ENCODE assay signal across 1 cellular context in genomic region chr13:49739498-49740187, GRCh38.
TF ChIP-seq lines count a peak whose summit lies in the region.

No MANE protein-coding gene starts in this region.

TF ChIP-seq in HepG2, 621 proteins besides CTCF, POLR2A, EP300 and RAD21 (continues in another document):
- TF ChIP-seq ZNF7 (CRISPR knock-in tag; IDR thresholded peaks at IDR 0.05) (no peak), HINFP (CRISPR knock-in tag; IDR thresholded peaks at IDR 0.05; ENCODE audit: low read depth) (no peak), NCOA1 (CRISPR knock-in tag; IDR thresholded peaks at IDR 0.05) (no peak), SALL1 (CRISPR knock-in tag; IDR thresholded peaks at IDR 0.05) (peak; percentile 12), NR2F2 (IDR thresholded peaks at IDR 0.05; ENCODE audit: borderline replicate concordance, low read depth) (peak; percentile 87), ZNF12 (CRISPR knock-in tag; IDR thresholded peaks at IDR 0.05) (no peak), ZNF678 (CRISPR knock-in tag; IDR thresholded peaks at IDR 0.05) (no peak), ZSCAN31 (CRISPR knock-in tag; IDR thresholded peaks at IDR 0.05; ENCODE audit: low read depth) (peak; percentile 36; the same call in 1 of the 2 replicates), PHF21A (CRISPR knock-in tag; IDR thresholded peaks at IDR 0.05) (0 out of 2 replicates have a peak, but pooled peaks have one; percentile 24), FOXA3 (CRISPR knock-in tag; IDR thresholded peaks at IDR 0.05) (peak; percentile 91), ZNF18 (CRISPR knock-in tag; IDR thresholded peaks at IDR 0.05; ENCODE audit: insufficient replicate concordance) (peak; percentile 46), ZFP62 (CRISPR knock-in tag; IDR thresholded peaks at IDR 0.05) (no peak), ZFY (CRISPR knock-in tag; IDR thresholded peaks at IDR 0.05) (no peak), ZNF609 (CRISPR knock-in tag; IDR thresholded peaks at IDR 0.05; ENCODE audit: borderline replicate concordance) (peak; percentile 99), ETS1 (CRISPR knock-in tag; IDR thresholded peaks at IDR 0.05) (no peak), BORCS8-MEF2B (CRISPR knock-in tag; IDR thresholded peaks at IDR 0.05) (no peak), ZNF782 (CRISPR knock-in tag; IDR thresholded peaks at IDR 0.05; ENCODE audit: borderline replicate concordance) (no peak), MEIS2 (CRISPR knock-in tag; IDR thresholded peaks at IDR 0.05) (peak; percentile 92), GATAD1 (CRISPR knock-in tag; IDR thresholded peaks at IDR 0.05) (no peak), MEIS1 (CRISPR knock-in tag; IDR thresholded peaks at IDR 0.05; ENCODE audit: borderline replicate concordance) (peak; percentile 97), PHF20 (CRISPR knock-in tag; IDR thresholded peaks at IDR 0.05) (no peak), ZNF740 (CRISPR knock-in tag; IDR thresholded peaks at IDR 0.05) (no peak), HNF1A (IDR thresholded peaks at IDR 0.05; ENCODE audit: low read depth) (peak; percentile 99), HNF1A (CRISPR knock-in tag; IDR thresholded peaks at IDR 0.05; ENCODE audit: borderline replicate concordance) (peak; percentile 98), SRSF1 (optimal IDR thresholded peaks at IDR 0.05; ENCODE audit: low read depth, low read length) (no peak), ZNF414 (CRISPR knock-in tag; IDR thresholded peaks at IDR 0.05) (no peak), CBFB (CRISPR knock-in tag; IDR thresholded peaks at IDR 0.05) (0 out of 2 replicates have a peak, but pooled peaks have one; percentile 30), ZNF101 (CRISPR knock-in tag; IDR thresholded peaks at IDR 0.05; ENCODE audit: borderline replicate concordance, low read depth) (no peak), PAXIP1 (CRISPR knock-in tag; conservative IDR thresholded peaks at IDR 0.05) (peak; percentile 78), SNAPC5 (CRISPR knock-in tag; IDR thresholded peaks at IDR 0.05; ENCODE audit: borderline replicate concordance) (no peak), ISL2 (CRISPR knock-in tag; IDR thresholded peaks at IDR 0.05) (peak; percentile 85), HIVEP1 (CRISPR knock-in tag; IDR thresholded peaks at IDR 0.05) (no peak), TP53 (CRISPR knock-in tag; conservative IDR thresholded peaks at IDR 0.05) (no peak), ZNF598 (CRISPR knock-in tag; IDR thresholded peaks at IDR 0.05; ENCODE audit: borderline replicate concordance) (no peak), ZNF513 (CRISPR knock-in tag; conservative IDR thresholded peaks at IDR 0.05) (no peak), ZFP36L1 (CRISPR knock-in tag; IDR thresholded peaks at IDR 0.05) (0 out of 2 replicates have a peak, but pooled peaks have one; percentile 17), HNRNPL (IDR thresholded peaks at IDR 0.05; ENCODE audit: low read depth, low read length) (no peak), ZNF503 (CRISPR knock-in tag; IDR thresholded peaks at IDR 0.05) (peak; percentile 94)
